8 cellular contexts compared by ENCODE assay signal in genomic region chr10:136465-136762, GRCh38. TPM values are rescaled to one million over a fixed set of nuclear protein-coding genes. Genes with fewer than 3 reads are reported as not detected.
DNase-seq lines count a peak whose midpoint lies in the region; ATAC-seq and TF ChIP-seq lines count a peak whose summit lies in the region.

No MANE protein-coding gene starts in this region.

- peak overlapping the region; percentile 98 for H3K9ac ChIP-seq in IMR-90 (ENCODE audit: low read depth, low read length)

- H3K4ac ChIP-seq in IMR-90 (ENCODE audit: low read depth, low read length) = peak overlapping the region; percentile 90

- H3K18ac ChIP-seq in IMR-90 (ENCODE audit: low read depth, low read length) = peak overlapping the region; percentile 19; the same call in 1 of the 2 replicates

- H2BK15ac ChIP-seq in IMR-90 (ENCODE audit: low read depth, low read length) = 0 out of 3 replicates have a peak overlapping the region, but pooled peaks have one; percentile 54

- H3K56ac ChIP-seq in IMR-90 (ENCODE audit: extremely low read depth, insufficient read depth, low read length) = 0 out of 2 replicates have a peak overlapping the region, but pooled peaks have one; percentile 36

- no TSS peak for BruUV-seq in IMR-90 (replicated peaks; lab: Mats Ljungman, UMichigan)

- H3K23ac ChIP-seq in IMR-90 (ENCODE audit: low read depth, low read length) = peak overlapping the region; percentile 99

- H2BK5ac ChIP-seq in IMR-90 (ENCODE audit: low read depth, low read length, poor library complexity, severe bottlenecking) = peak overlapping the region; percentile 99

- TF ChIP-seq RAD21 in IMR-90 (IDR thresholded peaks at IDR 0.05; ENCODE audit: low read length) = no peak

- peak overlapping the region; percentile 90 for H2AFZ ChIP-seq in IMR-90 (replicated peaks; ENCODE audit: low read length, poor library complexity)

- peaks cover 50% of the 10 kb centered on the region for H4K20me1 ChIP-seq in IMR-90 (ENCODE audit: insufficient read depth, low read length)

- peak overlapping the region; percentile 81 for H3K4me2 ChIP-seq in IMR-90 (ENCODE audit: low read depth, low read length)

- H3K27ac ChIP-seq in IMR-90 (ENCODE audit: insufficient read depth, low read length) (peak overlapping the region; percentile 94), muscle layer of duodenum (ENCODE audit: low read length) (peak overlapping the region; percentile 22)

- peak overlapping the region; percentile 92 for H2AK9ac ChIP-seq in IMR-90 (replicated peaks; ENCODE audit: low read depth, low read length, poor library complexity)

- DNase-seq in NCI-H345 treated with DMSO at 0.1 percent for 48 hours (lab: John Stamatoyannopoulos, UW; ENCODE audit: unreplicated experiment) (peak; percentile 15), NCI-H345 (lab: John Stamatoyannopoulos, UW) (no peak), IMR-90 (no peak), choroid plexus epithelial cell (ENCODE audit: low read depth) (no peak), nucleus accumbens (lab: John Stamatoyannopoulos, UW) (no peak)
- no peak for DNase-seq in stimulated activated CD4-positive, alpha-beta T cell treated with anti-CD3 and anti-CD28 coated beads, Interleukin-4, amount 100 ng/mL, for 24 hours
- no peak for DNase-seq in activated CD8-positive, alpha-beta memory T cell treated with anti-CD3 and anti-CD28 coated beads, Interleukin-2, amount 50 U/mL, for 48 hours

- no peak for TF ChIP-seq CTCF in IMR-90 (conservative IDR thresholded peaks at IDR 0.05; ENCODE audit: low read depth, low read length)
- no peak for TF ChIP-seq CTCF in choroid plexus epithelial cell (conservative IDR thresholded peaks at IDR 0.05; ENCODE audit: low read depth, low read length)

- H3K79me1 ChIP-seq in IMR-90 (ENCODE audit: low read depth in 1 of 2, low read length in 2 of 2) = peaks cover 17 to 53% of the 10 kb centered on the region in 2 experiments

- dilution Hi-C loops in IMR-90 (cut with HindIII; ENCODE audit: low sequenced_read_pairs, unreplicated experiment) = no loop called here

- CTCF ChIA-PET in IMR-90 (lab: Yijun Ruan, JAX) = interaction anchor here (0.6 kb wide), 1 partner anchor 442 kb away, joined by 3 read pairs; no protein-coding TSS in a partner anchor

- peaks cover 10% of the 10 kb centered on the region for H3K9me1 ChIP-seq in IMR-90 (ENCODE audit: insufficient read depth, low read length)

- ATAC-seq in IMR-90 (ENCODE audit: low read depth) = peak; percentile 0; the same call in 1 of the 2 replicates

- H3K36me3 ChIP-seq in IMR-90 (ENCODE audit: control insufficient read depth, insufficient read depth, low read length) (no peaks in the 10 kb centered on the region), muscle layer of duodenum (ENCODE audit: control insufficient read depth in 1 of 2, insufficient read depth in 2 of 2, low read length in 2 of 2) (no peaks in the 10 kb centered on the region)

- no peaks in the 10 kb centered on the region for H3K9me3 ChIP-seq in IMR-90 (ENCODE audit: control insufficient read depth, insufficient read depth, low read length)
- no peaks in the 10 kb centered on the region for H3K9me3 ChIP-seq in muscle layer of duodenum (ENCODE audit: control insufficient read depth in 1 of 2, low read length in 2 of 2)

- H3K4me1 ChIP-seq in IMR-90 (ENCODE audit: control insufficient read depth, insufficient read depth, low read length) = peaks cover 14% of the 10 kb centered on the region
- peaks cover 12 to 27% of the 10 kb centered on the region in 2 donors for H3K4me1 ChIP-seq in muscle layer of duodenum (ENCODE audit: control insufficient read depth in 1 of 2, insufficient read depth in 2 of 2, low read length in 2 of 2)

- peak overlapping the region; percentile 67 for H2AK5ac ChIP-seq in IMR-90 (ENCODE audit: low read depth, low read length)

- intact Hi-C loops in IMR-90 (cut with micrococcal nuclease) = no loop called here

- H4K5ac ChIP-seq in IMR-90 (ENCODE audit: low read depth, low read length) = peak overlapping the region; percentile 26; the same call in 1 of the 2 replicates

- no peaks in the 10 kb centered on the region for H3K27me3 ChIP-seq in IMR-90 (ENCODE audit: control insufficient read depth, insufficient read depth, low read length)
- H3K27me3 ChIP-seq in muscle layer of duodenum (ENCODE audit: low read depth, low read length) = no peaks in the 10 kb centered on the region

- H3K4me3 ChIP-seq in IMR-90 (ENCODE audit: insufficient read depth, low read depth, low read length) = peak overlapping the region; percentile 72
- peak overlapping the region; percentile 63 for H3K4me3 ChIP-seq in choroid plexus epithelial cell (ENCODE audit: low read depth, low read length)
- peak overlapping the region; percentile 60 to 72 for H3K4me3 ChIP-seq in muscle layer of duodenum (ENCODE audit: low read depth in 1 of 2, low read length in 2 of 2)

- 0% methylated on average over 3 of the region's 10 CpGs; no CpG with 5 or more reads in 1 of the 2 experiments for WGBS in IMR-90 (ENCODE audit: extremely low coverage in 2 of 2, insufficient read length in 1 of 2), 2 experiments

- POLR2A ChIA-PET in IMR-90 (lab: Charles Lee; ENCODE audit: unreplicated experiment) = no interaction called here

- H4K91ac ChIP-seq in IMR-90 (ENCODE audit: insufficient read depth, low read depth, low read length) = no peak overlapping the region; the same call in 1 of the 2 replicates

- no peak overlapping the region for H2BK20ac ChIP-seq in IMR-90 (ENCODE audit: low read depth, low read length)

- H4K8ac ChIP-seq in IMR-90 (ENCODE audit: low read depth in 2 of 2, low read length in 2 of 2) = peak overlapping the region; percentile 2 to 41; a peak in 2 of 4 replicates

- H3K14ac ChIP-seq in IMR-90 (replicated peaks; ENCODE audit: low read depth, low read length) = peak overlapping the region; percentile 92

- in situ Hi-C loops in IMR-90 (cut with MboI; ENCODE audit: low sequenced_read_pairs) = no loop called here

- H2BK120ac ChIP-seq in IMR-90 (ENCODE audit: low read depth, low read length) = no peak overlapping the region

- TF ChIP-seq POLR2A in IMR-90 (IDR thresholded peaks at IDR 0.05; ENCODE audit: low read depth, low read length) = no peak

TF ChIP-seq in IMR-90, 13 proteins besides CTCF, POLR2A, EP300 and RAD21:
- TF ChIP-seq MXI1 (IDR thresholded peaks at IDR 0.05; ENCODE audit: borderline replicate concordance, low read depth, low read length) (no peak), MAZ (IDR thresholded peaks at IDR 0.05; ENCODE audit: borderline replicate concordance, low read depth, low read length) (no peak)

RNA-seq across cellular contexts. Expression of gene ZMYND11, which starts 1.2 kb away (rescaled TPM):
- total RNA-seq in IMR-90 (2012; rRNA removed) = 72.2 and 80.3 TPM in 2 replicates
- 32.5 and 39.5 TPM in 2 replicates for polyA plus RNA-seq in IMR-90 (2012; rRNA removed)
- 5.0 and 5.7 TPM in 2 replicates for polyA plus RNA-seq in IMR-90 (2012; cell fraction: cytosol; rRNA removed)
- 7.9 and 61.8 TPM in 2 replicates for polyA plus RNA-seq in IMR-90 (2012; cell fraction: nucleus; rRNA removed; ENCODE audit: low replicate concordance)
